Comparison of ENCODE assay signal across 1 cellular context in genomic region chr13:75489502-75490263, GRCh38.
TF ChIP-seq lines count a peak whose summit lies in the region.

No MANE protein-coding gene starts in this region.

TF ChIP-seq in GM12878, 131 proteins besides CTCF, POLR2A, EP300 and RAD21 (continued from another document):
- TF ChIP-seq, protein P1, sequence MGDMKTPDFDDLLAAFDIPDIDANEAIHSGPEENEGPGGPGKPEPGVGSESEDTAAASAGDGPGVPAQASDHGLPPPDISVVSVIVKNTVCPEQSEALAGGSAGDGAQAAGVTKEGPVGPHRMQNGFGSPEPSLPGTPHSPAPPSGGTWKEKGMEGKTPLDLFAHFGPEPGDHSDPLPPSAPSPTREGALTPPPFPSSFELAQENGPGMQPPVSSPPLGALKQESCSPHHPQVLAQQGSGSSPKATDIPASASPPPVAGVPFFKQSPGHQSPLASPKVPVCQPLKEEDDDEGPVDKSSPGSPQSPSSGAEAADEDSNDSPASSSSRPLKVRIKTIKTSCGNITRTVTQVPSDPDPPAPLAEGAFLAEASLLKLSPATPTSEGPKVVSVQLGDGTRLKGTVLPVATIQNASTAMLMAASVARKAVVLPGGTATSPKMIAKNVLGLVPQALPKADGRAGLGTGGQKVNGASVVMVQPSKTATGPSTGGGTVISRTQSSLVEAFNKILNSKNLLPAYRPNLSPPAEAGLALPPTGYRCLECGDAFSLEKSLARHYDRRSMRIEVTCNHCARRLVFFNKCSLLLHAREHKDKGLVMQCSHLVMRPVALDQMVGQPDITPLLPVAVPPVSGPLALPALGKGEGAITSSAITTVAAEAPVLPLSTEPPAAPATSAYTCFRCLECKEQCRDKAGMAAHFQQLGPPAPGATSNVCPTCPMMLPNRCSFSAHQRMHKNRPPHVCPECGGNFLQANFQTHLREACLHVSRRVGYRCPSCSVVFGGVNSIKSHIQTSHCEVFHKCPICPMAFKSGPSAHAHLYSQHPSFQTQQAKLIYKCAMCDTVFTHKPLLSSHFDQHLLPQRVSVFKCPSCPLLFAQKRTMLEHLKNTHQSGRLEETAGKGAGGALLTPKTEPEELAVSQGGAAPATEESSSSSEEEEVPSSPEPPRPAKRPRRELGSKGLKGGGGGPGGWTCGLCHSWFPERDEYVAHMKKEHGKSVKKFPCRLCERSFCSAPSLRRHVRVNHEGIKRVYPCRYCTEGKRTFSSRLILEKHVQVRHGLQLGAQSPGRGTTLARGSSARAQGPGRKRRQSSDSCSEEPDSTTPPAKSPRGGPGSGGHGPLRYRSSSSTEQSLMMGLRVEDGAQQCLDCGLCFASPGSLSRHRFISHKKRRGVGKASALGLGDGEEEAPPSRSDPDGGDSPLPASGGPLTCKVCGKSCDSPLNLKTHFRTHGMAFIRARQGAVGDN (IDR thresholded peaks at IDR 0.05): no peak
- TF ChIP-seq PRDM15 (CRISPR knock-in tag; IDR thresholded peaks at IDR 0.05): no peak
- TF ChIP-seq STAT3 (IDR thresholded peaks at IDR 0.05; ENCODE audit: low read depth, low read length): no peak
- no peak for TF ChIP-seq SRF (IDR thresholded peaks at IDR 0.05; ENCODE audit: low read depth in 2 of 2, low read length in 2 of 2)
- TF ChIP-seq BRCA1 (IDR thresholded peaks at IDR 0.05; ENCODE audit: low read depth, low read length): no peak
- TF ChIP-seq TAF1 (IDR thresholded peaks at IDR 0.05; ENCODE audit: borderline replicate concordance, low read depth, low read length): no peak
- TF ChIP-seq MTA3 (IDR thresholded peaks at IDR 0.05; ENCODE audit: borderline replicate concordance, low read length): no peak
- no peak for TF ChIP-seq FOXM1 (IDR thresholded peaks at IDR 0.05; ENCODE audit: low read depth, low read length)
- TF ChIP-seq FOXK2 (IDR thresholded peaks at IDR 0.05): no peak
- TF ChIP-seq, protein P2, sequence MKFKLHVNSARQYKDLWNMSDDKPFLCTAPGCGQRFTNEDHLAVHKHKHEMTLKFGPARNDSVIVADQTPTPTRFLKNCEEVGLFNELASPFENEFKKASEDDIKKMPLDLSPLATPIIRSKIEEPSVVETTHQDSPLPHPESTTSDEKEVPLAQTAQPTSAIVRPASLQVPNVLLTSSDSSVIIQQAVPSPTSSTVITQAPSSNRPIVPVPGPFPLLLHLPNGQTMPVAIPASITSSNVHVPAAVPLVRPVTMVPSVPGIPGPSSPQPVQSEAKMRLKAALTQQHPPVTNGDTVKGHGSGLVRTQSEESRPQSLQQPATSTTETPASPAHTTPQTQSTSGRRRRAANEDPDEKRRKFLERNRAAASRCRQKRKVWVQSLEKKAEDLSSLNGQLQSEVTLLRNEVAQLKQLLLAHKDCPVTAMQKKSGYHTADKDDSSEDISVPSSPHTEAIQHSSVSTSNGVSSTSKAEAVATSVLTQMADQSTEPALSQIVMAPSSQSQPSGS (IDR thresholded peaks at IDR 0.05; ENCODE audit: low read length): no peak
- no peak for TF ChIP-seq SIX5 (IDR thresholded peaks at IDR 0.05; ENCODE audit: low read depth, low read length, severe bottlenecking)
- TF ChIP-seq, protein P3, sequence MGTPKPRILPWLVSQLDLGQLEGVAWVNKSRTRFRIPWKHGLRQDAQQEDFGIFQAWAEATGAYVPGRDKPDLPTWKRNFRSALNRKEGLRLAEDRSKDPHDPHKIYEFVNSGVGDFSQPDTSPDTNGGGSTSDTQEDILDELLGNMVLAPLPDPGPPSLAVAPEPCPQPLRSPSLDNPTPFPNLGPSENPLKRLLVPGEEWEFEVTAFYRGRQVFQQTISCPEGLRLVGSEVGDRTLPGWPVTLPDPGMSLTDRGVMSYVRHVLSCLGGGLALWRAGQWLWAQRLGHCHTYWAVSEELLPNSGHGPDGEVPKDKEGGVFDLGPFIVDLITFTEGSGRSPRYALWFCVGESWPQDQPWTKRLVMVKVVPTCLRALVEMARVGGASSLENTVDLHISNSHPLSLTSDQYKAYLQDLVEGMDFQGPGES (IDR thresholded peaks at IDR 0.05): no peak
- no peak for TF ChIP-seq E2F4 (IDR thresholded peaks at IDR 0.05; ENCODE audit: low read depth, low read length)
- 0 out of 4 replicates have a peak, but pooled peaks of 1 of the 2 experiments have one; percentile 5 for TF ChIP-seq BHLHE40 (IDR thresholded peaks at IDR 0.05; ENCODE audit: borderline replicate concordance in 1 of 2, low read depth in 2 of 2, low read length in 1 of 2)
- TF ChIP-seq, protein P4, sequence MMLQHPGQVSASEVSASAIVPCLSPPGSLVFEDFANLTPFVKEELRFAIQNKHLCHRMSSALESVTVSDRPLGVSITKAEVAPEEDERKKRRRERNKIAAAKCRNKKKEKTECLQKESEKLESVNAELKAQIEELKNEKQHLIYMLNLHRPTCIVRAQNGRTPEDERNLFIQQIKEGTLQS (IDR thresholded peaks at IDR 0.05; ENCODE audit: borderline replicate concordance, extremely low read depth, low read depth, low read length): no peak
- no peak for TF ChIP-seq TCF3 (IDR thresholded peaks at IDR 0.05; ENCODE audit: borderline replicate concordance, insufficient read depth, low read depth, low read length)
- peak; percentile 44; the same call in 1 of the 2 replicates for TF ChIP-seq BMI1 (IDR thresholded peaks at IDR 0.05; ENCODE audit: borderline replicate concordance)
- TF ChIP-seq, protein P5, sequence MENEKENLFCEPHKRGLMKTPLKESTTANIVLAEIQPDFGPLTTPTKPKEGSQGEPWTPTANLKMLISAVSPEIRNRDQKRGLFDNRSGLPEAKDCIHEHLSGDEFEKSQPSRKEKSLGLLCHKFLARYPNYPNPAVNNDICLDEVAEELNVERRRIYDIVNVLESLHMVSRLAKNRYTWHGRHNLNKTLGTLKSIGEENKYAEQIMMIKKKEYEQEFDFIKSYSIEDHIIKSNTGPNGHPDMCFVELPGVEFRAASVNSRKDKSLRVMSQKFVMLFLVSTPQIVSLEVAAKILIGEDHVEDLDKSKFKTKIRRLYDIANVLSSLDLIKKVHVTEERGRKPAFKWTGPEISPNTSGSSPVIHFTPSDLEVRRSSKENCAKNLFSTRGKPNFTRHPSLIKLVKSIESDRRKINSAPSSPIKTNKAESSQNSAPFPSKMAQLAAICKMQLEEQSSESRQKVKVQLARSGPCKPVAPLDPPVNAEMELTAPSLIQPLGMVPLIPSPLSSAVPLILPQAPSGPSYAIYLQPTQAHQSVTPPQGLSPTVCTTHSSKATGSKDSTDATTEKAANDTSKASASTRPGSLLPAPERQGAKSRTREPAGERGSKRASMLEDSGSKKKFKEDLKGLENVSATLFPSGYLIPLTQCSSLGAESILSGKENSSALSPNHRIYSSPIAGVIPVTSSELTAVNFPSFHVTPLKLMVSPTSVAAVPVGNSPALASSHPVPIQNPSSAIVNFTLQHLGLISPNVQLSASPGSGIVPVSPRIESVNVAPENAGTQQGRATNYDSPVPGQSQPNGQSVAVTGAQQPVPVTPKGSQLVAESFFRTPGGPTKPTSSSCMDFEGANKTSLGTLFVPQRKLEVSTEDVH (IDR thresholded peaks at IDR 0.05; ENCODE audit: low read depth, partially characterized antibody): no peak
- TF ChIP-seq RBBP5 (conservative IDR thresholded peaks at IDR 0.05): no peak
- no peak for TF ChIP-seq PML (IDR thresholded peaks at IDR 0.05; ENCODE audit: low read length)
- TF ChIP-seq, protein P6, sequence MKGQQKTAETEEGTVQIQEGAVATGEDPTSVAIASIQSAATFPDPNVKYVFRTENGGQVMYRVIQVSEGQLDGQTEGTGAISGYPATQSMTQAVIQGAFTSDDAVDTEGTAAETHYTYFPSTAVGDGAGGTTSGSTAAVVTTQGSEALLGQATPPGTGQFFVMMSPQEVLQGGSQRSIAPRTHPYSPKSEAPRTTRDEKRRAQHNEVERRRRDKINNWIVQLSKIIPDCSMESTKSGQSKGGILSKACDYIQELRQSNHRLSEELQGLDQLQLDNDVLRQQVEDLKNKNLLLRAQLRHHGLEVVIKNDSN (IDR thresholded peaks at IDR 0.05; ENCODE audit: borderline replicate concordance, extremely low read length, insufficient read depth, low read depth, low read length): no peak
- 0 out of 2 replicates have a peak, but pooled peaks have one; percentile 52 for TF ChIP-seq DPF2 (IDR thresholded peaks at IDR 0.05)
- TF ChIP-seq MTA2 (IDR thresholded peaks at IDR 0.05; ENCODE audit: low read depth): peak; percentile 93
- peak; percentile 81 for TF ChIP-seq RUNX3 (IDR thresholded peaks at IDR 0.05; ENCODE audit: low read length)
- no peak for TF ChIP-seq TCF7 (IDR thresholded peaks at IDR 0.05; ENCODE audit: borderline replicate concordance)
- no peak for TF ChIP-seq CHD2 (IDR thresholded peaks at IDR 0.05; ENCODE audit: borderline replicate concordance, low read depth, low read length)
- TF ChIP-seq SKIL (IDR thresholded peaks at IDR 0.05; ENCODE audit: low read depth, poor library complexity, severe bottlenecking): no peak
- TF ChIP-seq LARP7 (IDR thresholded peaks at IDR 0.05): no peak
- no peak for TF ChIP-seq HDAC2 (IDR thresholded peaks at IDR 0.05)
- TF ChIP-seq SIN3A (IDR thresholded peaks at IDR 0.05; ENCODE audit: low read depth, low read length): no peak
- no peak for TF ChIP-seq IRF4 (IDR thresholded peaks at IDR 0.05; ENCODE audit: low read depth, low read length)
- TF ChIP-seq SMAD5 (IDR thresholded peaks at IDR 0.05; ENCODE audit: low read depth): no peak
- peak; percentile 16; the same call in 1 of the 2 replicates for TF ChIP-seq BACH1 (IDR thresholded peaks at IDR 0.05; ENCODE audit: borderline replicate concordance)
- TF ChIP-seq IKZF1 (conservative IDR thresholded peaks at IDR 0.05): peak; percentile 53
- 0 out of 2 replicates have a peak, but pooled peaks have one; percentile 7 for TF ChIP-seq RAD51 (IDR thresholded peaks at IDR 0.05)
